In the genomic region with DNA sequence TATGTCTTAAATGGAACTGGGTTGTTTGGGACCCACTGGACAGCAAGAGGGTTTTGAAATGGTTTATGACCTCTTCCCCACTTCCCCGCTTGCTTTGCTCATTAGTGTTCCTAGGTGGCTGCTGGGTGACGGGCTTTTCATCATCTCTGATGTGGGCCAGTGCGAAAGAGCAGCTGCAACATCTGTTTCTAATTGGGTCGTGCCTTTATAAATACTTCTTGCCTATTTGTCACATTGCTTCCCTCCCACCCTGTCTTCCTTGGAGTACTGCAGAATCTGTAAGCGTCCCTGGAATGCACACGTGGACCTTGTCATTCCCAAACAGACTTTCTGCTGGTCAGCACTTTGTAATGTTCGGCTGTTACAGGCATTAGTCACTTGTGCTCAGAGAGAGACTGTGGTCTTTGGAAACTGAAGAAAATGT, we compare ENCODE assay signal across 8 cellular contexts. TPM values are rescaled to one million over a fixed set of nuclear protein-coding genes. Genes with fewer than 3 reads are reported as not detected.
A peak's percentile ranks its signal among the peaks of the same experiment; 100 is the strongest.
DNase-seq lines count a peak whose midpoint lies in the region; ATAC-seq and TF ChIP-seq lines count a peak whose summit lies in the region.

No MANE protein-coding gene starts in this region.

- H3K36me3 Mint-ChIP-seq in HFFc6 (ENCODE audit: low read depth): peaks cover 62% of the 10 kb centered on the region
- H3K36me3 Mint-ChIP-seq in activated T-cell treated with anti-CD3 and anti-CD28 coated beads, Interleukin-2, amount 50 U/mL, for 24 hours (ENCODE audit: low read depth): peaks cover 1% of the 10 kb centered on the region
- H3K36me3 Mint-ChIP-seq in activated CD4-positive, alpha-beta memory T cell treated with anti-CD3 and anti-CD28 coated beads, Interleukin-2, amount 10 ng/mL, durations not matched to agents 7 days and 5 days (ENCODE audit: low read depth): no peaks in the 10 kb centered on the region

- H3K27me3 ChIP-seq in brain microvascular endothelial cell (replicated peaks) (no peaks in the 10 kb centered on the region), left lung (no peaks in the 10 kb centered on the region), subcutaneous abdominal adipose tissue (ENCODE audit: control insufficient read depth in 5 of 5, insufficient read depth in 4 of 5, low read length in 5 of 5) (no peaks in the 10 kb centered on the region)

- DNase-seq in HFFc6 (peak; percentile 99), brain microvascular endothelial cell (peak; percentile 99), left lung (peak in 1 of 2 donors; percentile 47)
- DNase-seq in activated T-cell treated with anti-CD3 and anti-CD28 coated beads, Interleukin-2, amount 50 U/mL, for 24 hours: no peak
- DNase-seq in activated CD4-positive, alpha-beta memory T cell treated with anti-CD3 and anti-CD28 coated beads, Interleukin-2, amount 10 ng/mL, durations not matched to agents 7 days and 5 days: no peak
- no peak for DNase-seq in activated naive CD4-positive, alpha-beta T cell (lab: John Stamatoyannopoulos, UW)

- peak overlapping the region in 3 of 5 donors; percentile 23 to 49 (median 44) for H3K9ac ChIP-seq in subcutaneous abdominal adipose tissue (ENCODE audit: low read length in 5 of 5)

- peaks cover 96% of the 10 kb centered on the region for H3K4me1 Mint-ChIP-seq in HFFc6 (ENCODE audit: low read depth)
- H3K4me1 Mint-ChIP-seq in activated T-cell treated with anti-CD3 and anti-CD28 coated beads, Interleukin-2, amount 50 U/mL, for 24 hours (ENCODE audit: low read depth): peaks cover 76% of the 10 kb centered on the region
- peaks cover 66% of the 10 kb centered on the region for H3K4me1 Mint-ChIP-seq in activated CD4-positive, alpha-beta memory T cell treated with anti-CD3 and anti-CD28 coated beads, Interleukin-2, amount 10 ng/mL, durations not matched to agents 7 days and 5 days

- H3K9me3 ChIP-seq in left lung: no peaks in the 10 kb centered on the region
- no peaks in the 10 kb centered on the region for H3K9me3 ChIP-seq in subcutaneous abdominal adipose tissue (ENCODE audit: control insufficient read depth in 5 of 5, low read length in 5 of 5)

- CTCF ChIA-PET in activated CD4-positive, alpha-beta memory T cell treated with anti-CD3 and anti-CD28 coated beads, Interleukin-2, amount 10 ng/mL, durations not matched to agents 7 days and 5 days (lab: Charles Lee): no interaction called here

- H3K27ac Mint-ChIP-seq in HFFc6: peak overlapping the region; percentile 90
- H3K27ac Mint-ChIP-seq in activated T-cell treated with anti-CD3 and anti-CD28 coated beads, Interleukin-2, amount 50 U/mL, for 24 hours: no peak overlapping the region
- H3K27ac Mint-ChIP-seq in activated CD4-positive, alpha-beta memory T cell treated with anti-CD3 and anti-CD28 coated beads, Interleukin-2, amount 10 ng/mL, durations not matched to agents 7 days and 5 days: no peak overlapping the region

- peak overlapping the region; percentile 96 for H3K27ac ChIP-seq in brain microvascular endothelial cell
- peak overlapping the region; percentile 30 to 54 for H3K27ac ChIP-seq in left lung
- H3K27ac ChIP-seq in subcutaneous abdominal adipose tissue (ENCODE audit: low read depth, low read length): peak overlapping the region; percentile 87

- peaks cover 35 to 70% of the 10 kb centered on the region in 2 donors for H3K4me1 ChIP-seq in left lung
- peaks cover 13 to 82% (median 71%) of the 10 kb centered on the region in 5 donors for H3K4me1 ChIP-seq in subcutaneous abdominal adipose tissue (ENCODE audit: control insufficient read depth in 5 of 5, insufficient read depth in 5 of 5, low read length in 5 of 5)

- in situ Hi-C loops in brain microvascular endothelial cell (cut with HindIII; ENCODE audit: low pct_ligation_motif_present, low sequenced_read_pairs): no loop called here

- H3K9me3 Mint-ChIP-seq in HFFc6: peaks cover 2% of the 10 kb centered on the region
- H3K9me3 Mint-ChIP-seq in activated T-cell treated with anti-CD3 and anti-CD28 coated beads, Interleukin-2, amount 50 U/mL, for 24 hours: peaks cover 1% of the 10 kb centered on the region
- no peaks in the 10 kb centered on the region for H3K9me3 Mint-ChIP-seq in activated CD4-positive, alpha-beta memory T cell treated with anti-CD3 and anti-CD28 coated beads, Interleukin-2, amount 10 ng/mL, durations not matched to agents 7 days and 5 days

- H3K36me3 ChIP-seq in brain microvascular endothelial cell (replicated peaks): no peaks in the 10 kb centered on the region
- no peaks in the 10 kb centered on the region for H3K36me3 ChIP-seq in left lung
- H3K36me3 ChIP-seq in subcutaneous abdominal adipose tissue (ENCODE audit: control insufficient read depth in 5 of 5, insufficient read depth in 5 of 5, low read length in 5 of 5): no peaks in the 10 kb centered on the region

- peaks cover 24% of the 10 kb centered on the region for H3K27me3 Mint-ChIP-seq in HFFc6 (ENCODE audit: insufficient read depth)
- H3K27me3 Mint-ChIP-seq in activated T-cell treated with anti-CD3 and anti-CD28 coated beads, Interleukin-2, amount 50 U/mL, for 24 hours: no peaks in the 10 kb centered on the region
- H3K27me3 Mint-ChIP-seq in activated CD4-positive, alpha-beta memory T cell treated with anti-CD3 and anti-CD28 coated beads, Interleukin-2, amount 10 ng/mL, durations not matched to agents 7 days and 5 days: peaks cover 50% of the 10 kb centered on the region

- ATAC-seq in left lung: peak; percentile 84
- no peak for ATAC-seq in HG02763 (IDR thresholded peaks at IDR 0.05; ENCODE audit: unreplicated experiment)

- peak overlapping the region; percentile 84 for H3K4me3 Mint-ChIP-seq in HFFc6
- no peak overlapping the region for H3K4me3 Mint-ChIP-seq in activated T-cell treated with anti-CD3 and anti-CD28 coated beads, Interleukin-2, amount 50 U/mL, for 24 hours
- H3K4me3 Mint-ChIP-seq in activated CD4-positive, alpha-beta memory T cell treated with anti-CD3 and anti-CD28 coated beads, Interleukin-2, amount 10 ng/mL, durations not matched to agents 7 days and 5 days: no peak overlapping the region

- POLR2A ChIA-PET in activated CD4-positive, alpha-beta memory T cell treated with anti-CD3 and anti-CD28 coated beads, Interleukin-2, amount 10 ng/mL, durations not matched to agents 7 days and 5 days (lab: Charles Lee): no interaction called here

- intact Hi-C loops in left lung (cut with DNase I): no loop called here

- H3K4me3 ChIP-seq in brain microvascular endothelial cell (ENCODE audit: low read depth, low read length) (no peak overlapping the region), left lung (no peak overlapping the region), subcutaneous abdominal adipose tissue (ENCODE audit: low read depth in 1 of 5, low read length in 5 of 5) (peak overlapping the region in 3 of 5 donors; percentile 3 to 37 (median 6))

- no peak for TF ChIP-seq CTCF in HFFc6 (IDR thresholded peaks at IDR 0.05)
- TF ChIP-seq CTCF in brain microvascular endothelial cell (IDR thresholded peaks at IDR 0.05; ENCODE audit: low read depth, low read length, missing control alignments): no peak
- no peak for TF ChIP-seq CTCF in left lung (IDR thresholded peaks at IDR 0.05)

RNA-seq across cellular contexts. Expression of gene SEPTIN11, which starts 35.2 kb away (rescaled TPM):
- 100 to 1,000 TPM; 563 to 907 (median 620) TPM for total RNA-seq in HFFc6 (2021; fragmentation: NEBNext Ultra II Directional; extraction: Animal tissue kit (Norgen Biotek cat#: 25700))
- 100 to 1,000 TPM; 138 to 162 TPM for total RNA-seq in left lung
- total RNA-seq in activated CD4-positive, alpha-beta memory T cell treated with anti-CD3 and anti-CD28 coated beads, Interleukin-2, amount 10 ng/mL, durations not matched to agents 7 days and 5 days: 10 to 100 TPM; 21.4 to 23.3 TPM

Comparison
In these comparisons a context has a peak if more than half of its experiments do, and no peak if none do; other contexts are left out.
1. DNase-seq: peak in HFFc6 (single experiment) and brain microvascular endothelial cell (single experiment); none in activated T-cell treated with anti-CD3 and anti-CD28 coated beads, Interleukin-2, amount 50 U/mL, for 24 hours (single experiment), activated CD4-positive, alpha-beta memory T cell treated with anti-CD3 and anti-CD28 coated beads, Interleukin-2, amount 10 ng/mL, durations not matched to agents 7 days and 5 days (single experiment) and activated naive CD4-positive, alpha-beta T cell (0 of 4).
2. H3K27ac ChIP-seq: peak in every context shown above with its lines; median percentile 96 in brain microvascular endothelial cell; 87 in subcutaneous abdominal adipose tissue; 42 in left lung.
3. H3K4me3 ChIP-seq: peak in subcutaneous abdominal adipose tissue (3 of 5); none in brain microvascular endothelial cell (single experiment) and left lung (0 of 2).
4. RNA of gene SEPTIN11, which starts 35.2 kb away (total RNA-seq): 563 to 907 TPM in HFFc6 and 138 to 162 TPM in left lung; 21.4 to 23.3 TPM in activated CD4-positive, alpha-beta memory T cell treated with anti-CD3 and anti-CD28 coated beads, Interleukin-2, amount 10 ng/mL, durations not matched to agents 7 days and 5 days; every median in the first group is over 4 times any median in the second.